ENCODE assay signal across 29 cellular contexts in genomic region chr14:56709201-56709600, GRCh38.
"Had no signal": no experiment of that assay in that cellular context is flagged by ENCODE, and none has a peak within 500 bp of the region (broad histone marks: within the 10 kb centered on the region; RNA-seq: fewer than 3 reads in every experiment).

No MANE protein-coding gene starts in this region.

- ATAC-seq: activated CD4-positive, alpha-beta T cell treated with anti-CD3 and anti-CD28 coated beads for 36 hours; activated CD8-positive, alpha-beta T cell treated with anti-CD3 and anti-CD28 coated beads, Interleukin-2, amount 10 ng/mL, durations not matched to agents 7 days and 5 days; activated naive CD4-positive, alpha-beta T cell treated with anti-CD3 and anti-CD28 coated beads, Interleukin-2, amount 50 U/mL, for 72 hours; activated T-cell treated with anti-CD3 and anti-CD28 coated beads, Interleukin-2, amount 50 U/mL, for 4 hours; body of pancreas; Panc1 had no signal

- H3K36me3 Mint-ChIP-seq: activated naive CD4-positive, alpha-beta T cell treated with anti-CD3 and anti-CD28 coated beads, Interleukin-2, amount 50 U/mL, for 72 hours had no signal

- H3K4me3 Mint-ChIP-seq: activated CD4-positive, alpha-beta T cell treated with anti-CD3 and anti-CD28 coated beads for 36 hours; activated CD4-positive, alpha-beta T cell treated with anti-CD3 and anti-CD28 coated beads, Interleukin-2, amount 10 ng/mL, durations not matched to agents 7 days and 5 days; activated CD8-positive, alpha-beta T cell treated with anti-CD3 and anti-CD28 coated beads, Interleukin-2, amount 10 ng/mL, durations not matched to agents 7 days and 5 days; activated naive CD4-positive, alpha-beta T cell treated with anti-CD3 and anti-CD28 coated beads for 36 hours; activated T-cell treated with anti-CD3 and anti-CD28 coated beads, Interleukin-2, amount 50 U/mL, for 4 hours; activated T-helper 1 cell treated with anti-CD3 and anti-CD28 coated beads, Interleukin-12 subunit alpha, Interleukin-12 subunit beta, Interleukin-2, Interleukin-4 antibody, amounts not matched to agents 30 ng/mL and 10 ng/mL and 1 ng/mL, durations not matched to agents 14 hours and 24 hours and 36 hours had no signal

- H3K27ac ChIP-seq: adrenal gland, body of pancreas, breast epithelium, SJCRH30, SK-N-MC had no signal

- DNase-seq: activated CD4-positive, alpha-beta T cell treated with anti-CD3 and anti-CD28 coated beads for 36 hours; activated CD4-positive, alpha-beta T cell treated with anti-CD3 and anti-CD28 coated beads, Interleukin-2, amount 10 ng/mL, durations not matched to agents 7 days and 5 days; activated CD4-positive, alpha-beta T cell treated with anti-CD3 and anti-CD28 coated beads, Interleukin-2, amount 50 U/mL, for 48 hours; activated CD8-positive, alpha-beta T cell treated with anti-CD3 and anti-CD28 coated beads, Interleukin-2, amount 10 ng/mL, durations not matched to agents 7 days and 5 days; activated gamma-delta T cell treated with Interleukin-2 at 50 U/mL for 16 hours; activated naive CD4-positive, alpha-beta T cell treated with anti-CD3 and anti-CD28 coated beads for 36 hours; activated T-cell treated with anti-CD3 and anti-CD28 coated beads, Interleukin-2, amount 50 U/mL, for 4 hours; adrenal gland; cerebellar nuclear complex; NCI-H1105; NCI-H1417 treated with DMSO at 0.1 percent for 48 hours; NCI-H1930; NCI-H2081 treated with DMSO at 0.1 percent for 48 hours; NCI-H226; NCI-H446 treated with DMSO at 0.1 percent for 48 hours; NCI-H524; NCI-H69; NCI-H82; SHP77; T1000; WERI-Rb-1 had no signal

- H3K4me3 ChIP-seq: adrenal gland, body of pancreas, breast epithelium, SJCRH30, SK-N-MC had no signal

- H3K27me3 ChIP-seq: adrenal gland, body of pancreas, SJCRH30 had no signal

- H3K27ac Mint-ChIP-seq: activated CD4-positive, alpha-beta T cell treated with anti-CD3 and anti-CD28 coated beads for 36 hours; activated CD4-positive, alpha-beta T cell treated with anti-CD3 and anti-CD28 coated beads, Interleukin-2, amount 10 ng/mL, durations not matched to agents 7 days and 5 days; activated CD8-positive, alpha-beta T cell treated with anti-CD3 and anti-CD28 coated beads, Interleukin-2, amount 10 ng/mL, durations not matched to agents 7 days and 5 days; activated naive CD4-positive, alpha-beta T cell treated with anti-CD3 and anti-CD28 coated beads for 36 hours; activated naive CD4-positive, alpha-beta T cell treated with anti-CD3 and anti-CD28 coated beads, Interleukin-2, amount 50 U/mL, for 72 hours; activated T-helper 1 cell treated with anti-CD3 and anti-CD28 coated beads, Interleukin-12 subunit alpha, Interleukin-12 subunit beta, Interleukin-2, Interleukin-4 antibody, amounts not matched to agents 30 ng/mL and 10 ng/mL and 1 ng/mL, durations not matched to agents 14 hours and 24 hours and 36 hours had no signal

- H3K9me3 Mint-ChIP-seq: activated CD4-positive, alpha-beta T cell treated with anti-CD3 and anti-CD28 coated beads, Interleukin-2, amount 10 ng/mL, durations not matched to agents 7 days and 5 days; activated naive CD4-positive, alpha-beta T cell treated with anti-CD3 and anti-CD28 coated beads for 36 hours; activated T-cell treated with anti-CD3 and anti-CD28 coated beads, Interleukin-2, amount 50 U/mL, for 4 hours; activated T-helper 1 cell treated with anti-CD3 and anti-CD28 coated beads, Interleukin-12 subunit alpha, Interleukin-12 subunit beta, Interleukin-2, Interleukin-4 antibody, amounts not matched to agents 30 ng/mL and 10 ng/mL and 1 ng/mL, durations not matched to agents 14 hours and 24 hours and 36 hours had no signal

- H3K4me1 ChIP-seq: adrenal gland, breast epithelium, SJCRH30 had no signal

- H3K4me1 Mint-ChIP-seq: activated CD4-positive, alpha-beta T cell treated with anti-CD3 and anti-CD28 coated beads for 36 hours; activated CD4-positive, alpha-beta T cell treated with anti-CD3 and anti-CD28 coated beads, Interleukin-2, amount 10 ng/mL, durations not matched to agents 7 days and 5 days had no signal

- H3K36me3 ChIP-seq: adrenal gland, breast epithelium, SJCRH30, WERI-Rb-1 had no signal

- FAIRE-seq: astrocyte had no signal

- H3K9me3 ChIP-seq: adrenal gland, body of pancreas, breast epithelium, SJCRH30 had no signal
